Comparison of ENCODE assay signal across 8 cellular contexts in genomic region chr2:227106845-227107759, GRCh38. TPM values are rescaled to one million over a fixed set of nuclear protein-coding genes. Genes with fewer than 3 reads are reported as not detected.
A peak's percentile ranks its signal among the peaks of the same experiment; 100 is the strongest.
DNase-seq lines count a peak whose midpoint lies in the region; ATAC-seq, FAIRE-seq and TF ChIP-seq lines count a peak whose summit lies in the region.

No MANE protein-coding gene starts in this region.

- ATAC-seq in HG03097 (IDR thresholded peaks at IDR 0.05; ENCODE audit: low FRiP score, unreplicated experiment) = no peak

- peak; percentile 97 for FAIRE-seq in H54 (lab: Jason Lieb, UNC)
- FAIRE-seq in urothelium cell line (lab: Jason Lieb, UNC) = peak; percentile 83

- TF ChIP-seq POLR2A in H54 (IDR thresholded peaks at IDR 0.05; ENCODE audit: low read depth, low read length) = no peak

- DNase-seq in G401 (ENCODE audit: low spot score) (peak; percentile 45), H54 (ENCODE audit: insufficient read length, low spot score) (peak; percentile 27), NCI-H1105 (lab: John Stamatoyannopoulos, UW) (peak; percentile 12), T-helper 9 cell (peak; percentile 10), ecto neural progenitor cell (ENCODE audit: low spot score) (peak; percentile 66), medulla oblongata (ENCODE audit: extremely low spot score) (peak; percentile 77), urothelium cell line (ENCODE audit: low spot score) (peak; percentile 52)

- in situ Hi-C loops in G401 (cut with HindIII; ENCODE audit: low sequenced_read_pairs) = no loop called here

RNA-seq across cellular contexts. Expression of gene COL4A4, which starts 56.9 kb away (rescaled TPM):
- total RNA-seq in G401 (2014; rRNA removed; shearing (Covaris generic)) = 2.3 TPM in 1 of 2 replicates, not detected in the other

RNA-seq across cellular contexts. Expression of gene COL4A3, which starts 57.3 kb away (rescaled TPM):
- 3.0 TPM in 1 of 2 replicates, not detected in the other for total RNA-seq in G401 (2014; rRNA removed; shearing (Covaris generic))

Comparison
In these comparisons a context has a peak if more than half of its experiments do, and no peak if none do; other contexts are left out.
1. DNase-seq: peak in every context shown above with its lines; median percentile 77 in medulla oblongata; 66 in ecto neural progenitor cell; 52 in urothelium cell line; 45 in G401; 27 in H54; 12 in NCI-H1105; 10 in T-helper 9 cell.